ENCODE assay signal across 28 cellular contexts in the genomic region with DNA sequence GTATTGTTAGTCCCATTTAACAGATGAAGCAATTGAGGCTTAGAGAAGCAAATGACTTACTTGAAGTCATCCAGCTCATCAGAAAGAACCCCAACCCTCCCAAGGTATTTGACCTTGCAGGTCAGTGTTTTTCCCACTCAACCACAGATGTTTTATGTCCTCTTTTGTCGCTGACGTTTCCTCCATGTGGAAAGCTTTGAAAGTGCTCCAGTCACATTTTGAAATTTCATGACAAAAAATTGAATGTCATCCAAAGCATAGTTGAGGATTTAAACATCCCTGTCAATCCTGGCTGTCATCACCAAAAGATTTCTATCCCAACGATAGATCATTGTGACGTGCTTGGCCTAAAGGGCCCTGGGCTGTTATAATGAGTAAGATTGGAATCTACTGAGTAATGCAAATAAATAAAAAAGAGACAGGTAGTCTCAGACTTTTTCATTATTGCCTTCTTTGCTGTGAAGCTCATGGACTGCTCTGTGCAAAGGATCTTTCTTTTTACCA.
DNase-seq lines count a peak whose midpoint lies in the region; FAIRE-seq and TF ChIP-seq lines count a peak whose summit lies in the region.
"Had no signal": no experiment of that assay in that cellular context is flagged by ENCODE, and none has a peak within 500 bp of the region (broad histone marks: within the 10 kb centered on the region; RNA-seq: fewer than 3 reads in every experiment).

No MANE protein-coding gene starts in this region.

- DNase-seq in AG10803 (ENCODE audit: low read depth): peak; percentile 91
- peak; percentile 31 for DNase-seq in HPDE6-E6E7 (ENCODE audit: extremely low spot score)
- DNase-seq in bronchial epithelial cell (ENCODE audit: low read depth): peak; percentile 63
- peak; percentile 2 for DNase-seq in kidney glomerular epithelial cell (lab: John Stamatoyannopoulos, UW)
- DNase-seq in stimulated activated naive CD4-positive, alpha-beta T cell treated with Interleukin-2 at 50 U/mL for 16 hours (lab: John Stamatoyannopoulos, UW): no peak
- DNase-seq in T-helper 1 cell: no peak
- DNase-seq in cortex of kidney (lab: John Stamatoyannopoulos, UW): no peak
- DNase-seq: ACHN; activated CD4-positive, alpha-beta T cell treated with anti-CD3 and anti-CD28 coated beads, Interleukin-2, amount 50 U/mL, for 4 hours; activated gamma-delta T cell treated with Interleukin-2 at 50 U/mL for 16 hours; activated naive CD8-positive, alpha-beta T cell treated with anti-CD3 and anti-CD28 coated beads, Interleukin-2, amount 50 U/mL, for 24 hours; activated T-cell treated with anti-CD3 and anti-CD28 coated beads, Interleukin-2, amount 50 U/mL, for 48 hours; GDM1; head of caudate nucleus; left ventricle myocardium superior; NCI-H1417; NCI-H2081; NCI-H526; retina; Right ventricle myocardium superior; stimulated activated CD4-positive, alpha-beta T cell treated with anti-CD3 and anti-CD28 coated beads, Interleukin-1b, Interleukin-23, amount 100 ng/mL, for 48 hours; stimulated activated naive CD8-positive, alpha-beta T cell treated with anti-CD3 and anti-CD28 coated beads, Interleukin-15, Interleukin-2, amounts not matched to agents 100 U/mL and 50 U/mL, for 24 hours had no signal

- H3K36me3 ChIP-seq in bronchial epithelial cell (ENCODE audit: control insufficient read depth, insufficient read depth, low read length): no peaks in the 10 kb centered on the region
- H3K36me3 ChIP-seq: BLaER1 treated with 17β-estradiol and CSF1 and Interleukin-3, amounts not matched to agents 10 nM and 100 nM had no signal

- H3K27me3 ChIP-seq in bronchial epithelial cell (ENCODE audit: control insufficient read depth, insufficient read depth, low read length): no peaks in the 10 kb centered on the region
- H3K27me3 ChIP-seq: BLaER1 treated with 17β-estradiol and CSF1 and Interleukin-3, amounts not matched to agents 10 nM and 100 nM had no signal

- no peak for FAIRE-seq in bronchial epithelial cell (lab: Jason Lieb, UNC)
- FAIRE-seq: endometrium, GM19239, H1, islet of Langerhans had no signal

- H3K4me3 ChIP-seq in AG10803 (ENCODE audit: low read length) (no peak overlapping the region), bronchial epithelial cell (ENCODE audit: low read depth, low read length) (no peak overlapping the region)
- H3K4me3 ChIP-seq: BLaER1 treated with 17β-estradiol and CSF1 and Interleukin-3, amounts not matched to agents 10 nM and 100 nM; smooth muscle cell had no signal

- TF ChIP-seq CTCF in AG10803 (conservative IDR thresholded peaks at IDR 0.05; ENCODE audit: low read length) (no peak), bronchial epithelial cell (IDR thresholded peaks at IDR 0.05; ENCODE audit: insufficient read depth, low read length, severe bottlenecking) (no peak)

Comparison
In these comparisons a context has a peak if more than half of its experiments do, and no peak if none do; other contexts are left out.
1. DNase-seq: peak in AG10803 (single experiment), HPDE6-E6E7 (single experiment), bronchial epithelial cell (single experiment) and kidney glomerular epithelial cell (single experiment); none in stimulated activated naive CD4-positive, alpha-beta T cell treated with Interleukin-2 at 50 U/mL for 16 hours (single experiment), T-helper 1 cell (0 of 5) and cortex of kidney (single experiment).